Comparison of ENCODE assay signal across 8 cellular contexts in genomic region chr10:124388823-124389612, GRCh38. TPM values are rescaled to one million over a fixed set of nuclear protein-coding genes. Genes with fewer than 3 reads are reported as not detected.
DNase-seq lines count a peak whose midpoint lies in the region; ATAC-seq and TF ChIP-seq lines count a peak whose summit lies in the region.

No MANE protein-coding gene starts in this region.

- H3K36me3 ChIP-seq in DND-41 (ENCODE audit: insufficient read depth, low read length) (no peaks in the 10 kb centered on the region), neutrophil (no peaks in the 10 kb centered on the region)

- ATAC-seq in DND-41 (ENCODE audit: insufficient read depth, low read depth) = peak; percentile 97
- ATAC-seq in GM21717 (IDR thresholded peaks at IDR 0.05; ENCODE audit: unreplicated experiment) = peak; percentile 77

- H3K4me3 ChIP-seq in DND-41 (ENCODE audit: low read depth in 1 of 2, low read length in 2 of 2) = peak overlapping the region in 1 of 2 experiments; percentile 53; a peak in 2 of 4 replicates
- peak overlapping the region; percentile 69 to 75 for H3K4me3 ChIP-seq in neutrophil (ENCODE audit: low read depth in 1 of 2, low read length in 1 of 2)

- CTCF ChIA-PET in activated naive CD4-positive, alpha-beta T cell treated with anti-CD3 and anti-CD28 coated beads, Interleukin-2, amount 10 ng/mL, durations not matched to agents 7 days and 5 days (lab: Charles Lee) = interaction anchor here (0.6 to 7.6 kb wide), 34 partner anchors 9 to 816 kb away, joined by 3 to 141 read pairs (median 4); partner anchors contain the start of gene OAT

- H3K9me3 ChIP-seq in DND-41 (ENCODE audit: insufficient read depth, low read length, severe bottlenecking) (peaks cover 10% of the 10 kb centered on the region), neutrophil (no peaks in the 10 kb centered on the region)

- H3K9ac ChIP-seq in DND-41 (ENCODE audit: low read depth, low read length) = peak overlapping the region; percentile 57

- no peaks in the 10 kb centered on the region for H3K36me3 Mint-ChIP-seq in activated naive CD4-positive, alpha-beta T cell treated with anti-CD3 and anti-CD28 coated beads, Interleukin-2, amount 10 ng/mL, durations not matched to agents 7 days and 5 days

- H3K4me2 ChIP-seq in DND-41 (ENCODE audit: insufficient read depth, low read length) = peak overlapping the region; percentile 85

- no peak overlapping the region for H3K4me3 Mint-ChIP-seq in activated naive CD4-positive, alpha-beta T cell treated with anti-CD3 and anti-CD28 coated beads, Interleukin-2, amount 10 ng/mL, durations not matched to agents 7 days and 5 days

- no peaks in the 10 kb centered on the region for H3K9me3 Mint-ChIP-seq in activated naive CD4-positive, alpha-beta T cell treated with anti-CD3 and anti-CD28 coated beads, Interleukin-2, amount 10 ng/mL, durations not matched to agents 7 days and 5 days

- H3K4me1 ChIP-seq in DND-41 (ENCODE audit: insufficient read depth, low read length) = peaks cover 13% of the 10 kb centered on the region
- peaks cover 10 to 13% of the 10 kb centered on the region in 2 experiments for H3K4me1 ChIP-seq in neutrophil (ENCODE audit: control insufficient read depth in 1 of 2, insufficient read depth in 1 of 2, low read depth in 1 of 2, low read length in 1 of 2)

- DNase-seq in DND-41 = peak; percentile 91
- DNase-seq in KBM-7 = peak; percentile 79
- peak; percentile 76 for DNase-seq in SK-MEL-5 (ENCODE audit: low read depth, low spot score)
- peak; percentile 92 for DNase-seq in activated naive CD4-positive, alpha-beta T cell treated with anti-CD3 and anti-CD28 coated beads, Interleukin-2, amount 10 ng/mL, durations not matched to agents 7 days and 5 days
- DNase-seq in germinal center (ENCODE audit: low spot score) = peak; percentile 99
- DNase-seq in stromal cell of bone marrow (ENCODE audit: low read depth) = peak; percentile 56

- peaks cover 4% of the 10 kb centered on the region for H3K4me1 Mint-ChIP-seq in activated naive CD4-positive, alpha-beta T cell treated with anti-CD3 and anti-CD28 coated beads, Interleukin-2, amount 10 ng/mL, durations not matched to agents 7 days and 5 days

- peaks cover 11% of the 10 kb centered on the region for H3K27me3 Mint-ChIP-seq in activated naive CD4-positive, alpha-beta T cell treated with anti-CD3 and anti-CD28 coated beads, Interleukin-2, amount 10 ng/mL, durations not matched to agents 7 days and 5 days

- H3K79me2 ChIP-seq in DND-41 (ENCODE audit: insufficient read depth, low read length) = no peaks in the 10 kb centered on the region

- in situ Hi-C loops in KBM-7 (cut with MboI; ENCODE audit: low pct_unique_long_range_greater_than_20kb, low sequenced_read_pairs) = loop anchor here (10.0 to 25.0 kb wide), 2 partner anchors 384 to 802 kb away; no protein-coding TSS in a partner anchor
- in situ Hi-C loops in SK-MEL-5 (cut with HindIII; ENCODE audit: low pct_unique_long_range_greater_than_20kb, low sequenced_read_pairs) = loop anchor here (25.0 kb wide), 1 partner anchor 402 kb away; no protein-coding TSS in a partner anchor

- no peaks in the 10 kb centered on the region for H4K20me1 ChIP-seq in DND-41 (ENCODE audit: insufficient read depth, low read length)

- H3K27ac Mint-ChIP-seq in activated naive CD4-positive, alpha-beta T cell treated with anti-CD3 and anti-CD28 coated beads, Interleukin-2, amount 10 ng/mL, durations not matched to agents 7 days and 5 days = no peak overlapping the region

- H3K27ac ChIP-seq in DND-41 (ENCODE audit: low read length) (peak overlapping the region; percentile 64; the same call in 1 of the 2 replicates), neutrophil (peak overlapping the region; percentile 43)

- TF ChIP-seq CTCF in DND-41 (IDR thresholded peaks at IDR 0.05; ENCODE audit: borderline replicate concordance, extremely low read depth, low read length, poor library complexity, severe bottlenecking) (peak; percentile 98), neutrophil (IDR thresholded peaks at IDR 0.05) (peak; percentile 99)

- peak overlapping the region; percentile 96 for H2AFZ ChIP-seq in DND-41 (ENCODE audit: low read depth, low read length)

- no peaks in the 10 kb centered on the region for H3K27me3 ChIP-seq in DND-41 (ENCODE audit: insufficient read depth, low read length, poor library complexity)
- peaks cover 38% of the 10 kb centered on the region for H3K27me3 ChIP-seq in neutrophil

RNA-seq across cellular contexts. Expression of gene OAT, which starts 29.7 kb away (rescaled TPM):
- 144 and 157 TPM in 2 replicates for total RNA-seq in SK-MEL-5 (2014; rRNA removed; shearing (Covaris generic))
- 71.5 and 103 TPM in 2 replicates for polyA plus RNA-seq in SK-MEL-5 (2015; cell fraction: cytosol; rRNA removed)
- 111 and 165 TPM in 2 replicates for polyA plus RNA-seq in SK-MEL-5 (2015; cell fraction: nucleus; rRNA removed)
